Comparison of ENCODE assay signal across 9 cellular contexts in genomic region chr16:14013571-14014283, GRCh38. TPM values are rescaled to one million over a fixed set of nuclear protein-coding genes. Genes with fewer than 3 reads are reported as not detected.
A peak's percentile ranks its signal among the peaks of the same experiment; 100 is the strongest.
DNase-seq lines count a peak whose midpoint lies in the region; ATAC-seq, FAIRE-seq and TF ChIP-seq lines count a peak whose summit lies in the region.
"Had no signal": no experiment of that assay in that cellular context is flagged by ENCODE, and none has a peak within 500 bp of the region (broad histone marks: within the 10 kb centered on the region; RNA-seq: fewer than 3 reads in every experiment).

No MANE protein-coding gene starts in this region.

- peak overlapping the region; percentile 68 for H3K4me2 ChIP-seq in astrocyte (ENCODE audit: low read length)

- H3K4me3 ChIP-seq in astrocyte (ENCODE audit: insufficient read depth, low read depth, low read length) = no peak overlapping the region
- no peak overlapping the region for H3K4me3 ChIP-seq in kidney epithelial cell (ENCODE audit: low read depth, low read length)

- no peaks in the 10 kb centered on the region for H4K20me1 ChIP-seq in astrocyte (ENCODE audit: insufficient read depth, low read length)

- H3K27ac Mint-ChIP-seq in astrocyte (ENCODE audit: unreplicated experiment) = peak overlapping the region; percentile 34
- no peak overlapping the region for H3K27ac Mint-ChIP-seq in activated CD8-positive, alpha-beta T cell treated with anti-CD3 and anti-CD28 coated beads for 36 hours

- POLR2A ChIA-PET in activated CD8-positive, alpha-beta T cell treated with anti-CD3 and anti-CD28 coated beads for 36 hours (lab: Charles Lee) = no interaction called here

- H3K36me3 ChIP-seq in astrocyte (ENCODE audit: insufficient read depth, low read length) = no peaks in the 10 kb centered on the region
- H3K36me3 ChIP-seq in kidney epithelial cell (ENCODE audit: control insufficient read depth, insufficient read depth, low read length) = no peaks in the 10 kb centered on the region

- no peak overlapping the region for H2AFZ ChIP-seq in astrocyte (ENCODE audit: low read depth, low read length)

- no peaks in the 10 kb centered on the region for H3K9me3 Mint-ChIP-seq in astrocyte (ENCODE audit: unreplicated experiment)
- no peaks in the 10 kb centered on the region for H3K9me3 Mint-ChIP-seq in activated CD8-positive, alpha-beta T cell treated with anti-CD3 and anti-CD28 coated beads for 36 hours

- peaks cover 23% of the 10 kb centered on the region for H3K4me1 Mint-ChIP-seq in astrocyte (ENCODE audit: low read depth, unreplicated experiment)
- H3K4me1 Mint-ChIP-seq in activated CD8-positive, alpha-beta T cell treated with anti-CD3 and anti-CD28 coated beads for 36 hours (ENCODE audit: low read depth) = no peaks in the 10 kb centered on the region

- H3K27me3 Mint-ChIP-seq in astrocyte (ENCODE audit: low read depth, unreplicated experiment) = no peaks in the 10 kb centered on the region
- peaks cover 10% of the 10 kb centered on the region for H3K27me3 Mint-ChIP-seq in activated CD8-positive, alpha-beta T cell treated with anti-CD3 and anti-CD28 coated beads for 36 hours

- no peaks in the 10 kb centered on the region for H3K9me3 ChIP-seq in astrocyte (ENCODE audit: insufficient read depth, low read depth, low read length)

- H3K79me2 ChIP-seq in astrocyte (ENCODE audit: insufficient read depth, low read length) = no peaks in the 10 kb centered on the region

- H3K9ac ChIP-seq in astrocyte (ENCODE audit: low read length) = peak overlapping the region; percentile 10

- H3K27me3 ChIP-seq in astrocyte (ENCODE audit: insufficient read depth, low read length) = no peaks in the 10 kb centered on the region
- H3K27me3 ChIP-seq in kidney epithelial cell (ENCODE audit: control insufficient read depth, insufficient read depth, low read length) = no peaks in the 10 kb centered on the region

- intact Hi-C loops in activated CD8-positive, alpha-beta T cell treated with anti-CD3 and anti-CD28 coated beads for 36 hours (cut with micrococcal nuclease) = no loop called here

- H3K4me1 ChIP-seq in astrocyte (ENCODE audit: insufficient read depth, low read length) = peaks cover 14% of the 10 kb centered on the region

- no peak for TF ChIP-seq CTCF in astrocyte (IDR thresholded peaks at IDR 0.05; ENCODE audit: insufficient read depth, low read depth, low read length)
- TF ChIP-seq CTCF in kidney epithelial cell (IDR thresholded peaks at IDR 0.05; ENCODE audit: insufficient read depth, low read length, poor library complexity, severe bottlenecking) = no peak
- no peak for TF ChIP-seq CTCF in activated CD8-positive, alpha-beta T cell treated with anti-CD3 and anti-CD28 coated beads for 36 hours (IDR thresholded peaks at IDR 0.05)

- peak; percentile 76 for DNase-seq in NCI-H2107 treated with DMSO at 0.1 percent for 48 hours (lab: John Stamatoyannopoulos, UW; ENCODE audit: unreplicated experiment)
- no peak for DNase-seq in NCI-H2107 (lab: John Stamatoyannopoulos, UW)
- peak; percentile 83 for DNase-seq in astrocyte (ENCODE audit: low read depth)
- DNase-seq in kidney epithelial cell (ENCODE audit: low read depth) = peak; percentile 89
- DNase-seq in urothelium cell line (ENCODE audit: low spot score) = peak; percentile 38
- DNase-seq in activated naive CD4-positive, alpha-beta T cell treated with anti-CD3 and anti-CD28 coated beads, Interleukin-2, amount 50 U/mL, for 16 hours = no peak
- no peak for DNase-seq in activated CD8-positive, alpha-beta T cell treated with anti-CD3 and anti-CD28 coated beads for 36 hours

- FAIRE-seq in astrocyte (lab: Jason Lieb, UNC) (no peak), urothelium cell line (lab: Jason Lieb, UNC) (no peak)
- FAIRE-seq: A204.1 had no signal

- no peaks in the 10 kb centered on the region for H3K36me3 Mint-ChIP-seq in astrocyte (ENCODE audit: low read depth, unreplicated experiment)
- H3K36me3 Mint-ChIP-seq in activated CD8-positive, alpha-beta T cell treated with anti-CD3 and anti-CD28 coated beads for 36 hours (ENCODE audit: low read depth) = no peaks in the 10 kb centered on the region

- H3K27ac ChIP-seq in astrocyte (ENCODE audit: low read depth, low read length) = peak overlapping the region; percentile 19

- ATAC-seq in activated CD8-positive, alpha-beta T cell treated with anti-CD3 and anti-CD28 coated beads for 36 hours = no peak
- ATAC-seq in HG03442 (IDR thresholded peaks at IDR 0.05; ENCODE audit: unreplicated experiment) = no peak

- CTCF ChIA-PET in activated CD8-positive, alpha-beta T cell treated with anti-CD3 and anti-CD28 coated beads for 36 hours (lab: Charles Lee) = no interaction called here

- peak overlapping the region; percentile 17 for H3K4me3 Mint-ChIP-seq in astrocyte (ENCODE audit: unreplicated experiment)
- H3K4me3 Mint-ChIP-seq in activated CD8-positive, alpha-beta T cell treated with anti-CD3 and anti-CD28 coated beads for 36 hours = no peak overlapping the region

RNA-seq across cellular contexts. Expression of gene MRTFB, which starts 57.4 kb away (rescaled TPM):
- total RNA-seq in astrocyte = 24.5 and 32.5 TPM in 2 replicates
- 15.8 and 20.1 TPM in 2 replicates for total RNA-seq in kidney epithelial cell
- 10 to 100 TPM; 10.3 to 12.0 TPM for total RNA-seq in activated CD8-positive, alpha-beta T cell treated with anti-CD3 and anti-CD28 coated beads for 36 hours

Comparison
In these comparisons a context has a peak if more than half of its experiments do, and no peak if none do; other contexts are left out.
1. DNase-seq: peak in NCI-H2107 treated with DMSO at 0.1 percent for 48 hours (single experiment), astrocyte (single experiment), kidney epithelial cell (single experiment) and urothelium cell line (single experiment); none in NCI-H2107 (single experiment), activated naive CD4-positive, alpha-beta T cell treated with anti-CD3 and anti-CD28 coated beads, Interleukin-2, amount 50 U/mL, for 16 hours (single experiment) and activated CD8-positive, alpha-beta T cell treated with anti-CD3 and anti-CD28 coated beads for 36 hours (single experiment).